ENCODE assay signal across 22 cellular contexts in genomic region chr11:64549969-64550368, GRCh38. TPM values are rescaled to one million over a fixed set of nuclear protein-coding genes. Genes with fewer than 3 reads are reported as not detected.
A peak's percentile ranks its signal among the peaks of the same experiment; 100 is the strongest.
DNase-seq lines count a peak whose midpoint lies in the region; ATAC-seq and TF ChIP-seq lines count a peak whose summit lies in the region.
"Had no signal": no experiment of that assay in that cellular context is flagged by ENCODE, and none has a peak within 500 bp of the region (broad histone marks: within the 10 kb centered on the region; RNA-seq: fewer than 3 reads in every experiment).

No MANE protein-coding gene starts in this region.

- intact Hi-C loops in transverse colon (cut with DNase I; ENCODE audit: low total_unique reads): no loop called here
- intact Hi-C loops in cardiac septum (cut with DNase I): no loop called here

- TF ChIP-seq EP300 in transverse colon (IDR thresholded peaks at IDR 0.05; ENCODE audit: low read depth): no peak

- no peaks in the 10 kb centered on the region for H3K36me3 ChIP-seq in BLaER1
- H3K36me3 ChIP-seq in BLaER1 treated with 17β-estradiol and CSF1 and Interleukin-3, amounts not matched to agents 10 nM and 100 nM: no peaks in the 10 kb centered on the region
- no peaks in the 10 kb centered on the region for H3K36me3 ChIP-seq in transverse colon
- H3K36me3 ChIP-seq: BE2C had no signal

- no peak overlapping the region; the same call in 1 of the 2 replicates for H3K4me3 ChIP-seq in BLaER1
- H3K4me3 ChIP-seq in BLaER1 treated with 17β-estradiol and CSF1 and Interleukin-3, amounts not matched to agents 10 nM and 100 nM: no peak overlapping the region
- H3K4me3 ChIP-seq in NB4 (ENCODE audit: low read depth, low read length): no peak overlapping the region
- no peak overlapping the region for H3K4me3 ChIP-seq in transverse colon
- H3K4me3 ChIP-seq: GM12878 had no signal

- H3K9ac ChIP-seq in BLaER1: no peak overlapping the region
- H3K9ac ChIP-seq in BLaER1 treated with 17β-estradiol and CSF1 and Interleukin-3, amounts not matched to agents 10 nM and 100 nM: no peak overlapping the region; a peak in 1 of 22 replicates

- H3K9me3 ChIP-seq in BLaER1 (no peaks in the 10 kb centered on the region), transverse colon (no peaks in the 10 kb centered on the region)
- peaks cover 0 to 7% (median 0%) of the 10 kb centered on the region in 11 experiments; a peak in 5 of 22 replicates for H3K9me3 ChIP-seq in BLaER1 treated with 17β-estradiol and CSF1 and Interleukin-3, amounts not matched to agents 10 nM and 100 nM (replicated peaks in 1 of 11)
- H3K9me3 ChIP-seq: BE2C had no signal

- TF ChIP-seq POLR2A in NB4 (IDR thresholded peaks at IDR 0.05; ENCODE audit: extremely low read depth, insufficient read length) (no peak), transverse colon (IDR thresholded peaks at IDR 0.05) (no peak)

- no peaks in the 10 kb centered on the region for H4K20me1 ChIP-seq in BLaER1
- no peaks in the 10 kb centered on the region for H4K20me1 ChIP-seq in BLaER1 treated with 17β-estradiol and CSF1 and Interleukin-3, amounts not matched to agents 10 nM and 100 nM

- no peaks in the 10 kb centered on the region for H3K27me3 ChIP-seq in BLaER1
- no peaks in the 10 kb centered on the region for H3K27me3 ChIP-seq in BLaER1 treated with 17β-estradiol and CSF1 and Interleukin-3, amounts not matched to agents 10 nM and 100 nM
- no peaks in the 10 kb centered on the region for H3K27me3 ChIP-seq in transverse colon
- H3K27me3 ChIP-seq: BE2C had no signal

- peak; percentile 76 for DNase-seq in NB4 (ENCODE audit: low read depth)
- DNase-seq in transverse colon: peak; percentile 1
- DNase-seq in stimulated activated naive CD8-positive, alpha-beta T cell treated with anti-CD3 and anti-CD28 coated beads, Interleukin-15, Interleukin-2, amounts not matched to agents 100 U/mL and 50 U/mL, for 24 hours: no peak
- DNase-seq in cardiac septum (ENCODE audit: low spot score): no peak
- DNase-seq: 8988T; ACHN; BE2C; C1 segment of cervical spinal cord; CD4-positive, alpha-beta memory T cell; CD4-positive, CD25-positive, alpha-beta regulatory T cell; COR-L47; DMS79 treated with DMSO at 0.1 percent for 48 hours; EL; GDM1 had no signal

- TF ChIP-seq CTCF in NB4 (IDR thresholded peaks at IDR 0.05; ENCODE audit: low read depth, low read length) (no peak), transverse colon (IDR thresholded peaks at IDR 0.05) (no peak)

- H3K4me1 ChIP-seq in BLaER1 (peaks cover 73% of the 10 kb centered on the region), transverse colon (peaks cover 4 to 16% (median 14%) of the 10 kb centered on the region in 4 donors)
- H3K4me1 ChIP-seq in BLaER1 treated with 17β-estradiol and CSF1 and Interleukin-3, amounts not matched to agents 10 nM and 100 nM: peaks cover 18 to 68% (median 51%) of the 10 kb centered on the region in 10 experiments
- H3K4me1 ChIP-seq: BE2C had no signal

- WGBS in transverse colon (ENCODE audit: low coverage in 1 of 2), 2 donors: 82 to 84% methylated on average over 4 of the region's 4 CpGs

- peak overlapping the region; percentile 73 for H3K4me2 ChIP-seq in BLaER1
- H3K4me2 ChIP-seq in BLaER1 treated with 17β-estradiol and CSF1 and Interleukin-3, amounts not matched to agents 10 nM and 100 nM: peak overlapping the region; percentile 30 to 78 (median 67); a peak in 21 of 22 replicates

- in situ Hi-C loops in transverse colon (cut with MboI; ENCODE audit: low pct_ligation_motif_present in 1 of 4, low pct_unique_long_range_greater_than_20kb in 1 of 4, low sequenced_read_pairs in 3 of 4): loop anchor here in 1 of 4 donors (10.0 kb wide), 1 partner anchor 105 kb away; no protein-coding TSS in a partner anchor

- no peak for ATAC-seq in stimulated activated naive CD8-positive, alpha-beta T cell treated with anti-CD3 and anti-CD28 coated beads, Interleukin-15, Interleukin-2, amounts not matched to agents 100 U/mL and 50 U/mL, for 24 hours
- ATAC-seq in GM19452 (IDR thresholded peaks at IDR 0.05; ENCODE audit: unreplicated experiment): no peak
- ATAC-seq: GM12878 had no signal

- no peak overlapping the region for H3K27ac ChIP-seq in BLaER1
- peak overlapping the region in 1 of 11 experiments; percentile 39; a peak in 3 of 22 replicates for H3K27ac ChIP-seq in BLaER1 treated with 17β-estradiol and CSF1 and Interleukin-3, amounts not matched to agents 10 nM and 100 nM
- no peak overlapping the region for H3K27ac ChIP-seq in transverse colon

RNA-seq across cellular contexts. Expression of gene SLC22A11, which starts 5.8 kb away (rescaled TPM):
- total RNA-seq in transverse colon: not detected
- not detected for total RNA-seq in cardiac septum
- total RNA-seq: A673; CD4-positive, alpha-beta memory T cell; CD4-positive, CD25-positive, alpha-beta regulatory T cell; CD8-positive, alpha-beta memory T cell; Daoy; GM12878 had no signal

RNA-seq across cellular contexts. Expression of gene SLC22A12, which starts 41.1 kb away (rescaled TPM):
- total RNA-seq in transverse colon (not detected), cardiac septum (not detected)
- total RNA-seq: A673; CD4-positive, alpha-beta memory T cell; CD4-positive, CD25-positive, alpha-beta regulatory T cell; CD8-positive, alpha-beta memory T cell; Daoy; G401; GM12878 had no signal

Comparison
In these comparisons a context has a peak if more than half of its experiments do, and no peak if none do; other contexts are left out.
1. DNase-seq: peak in NB4 (single experiment) and transverse colon (single experiment); none in stimulated activated naive CD8-positive, alpha-beta T cell treated with anti-CD3 and anti-CD28 coated beads, Interleukin-15, Interleukin-2, amounts not matched to agents 100 U/mL and 50 U/mL, for 24 hours (single experiment) and cardiac septum (single experiment).